10 cellular contexts compared by ENCODE assay signal in genomic region chr17:67477687-67478086, GRCh38.
A peak's percentile ranks its signal among the peaks of the same experiment; 100 is the strongest.
DNase-seq lines count a peak whose midpoint lies in the region; ATAC-seq and TF ChIP-seq lines count a peak whose summit lies in the region.
"Had no signal": no experiment of that assay in that cellular context is flagged by ENCODE, and none has a peak within 500 bp of the region (broad histone marks: within the 10 kb centered on the region; RNA-seq: fewer than 3 reads in every experiment).

No MANE protein-coding gene starts in this region.

- TF ChIP-seq EP300 in ovary (IDR thresholded peaks at IDR 0.05): no peak

- peaks cover 84% of the 10 kb centered on the region for H3K4me1 Mint-ChIP-seq in activated T-cell treated with anti-CD3 and anti-CD28 coated beads, Interleukin-2, amount 50 U/mL, for 24 hours (ENCODE audit: low read depth)
- peaks cover 21% of the 10 kb centered on the region for H3K4me1 Mint-ChIP-seq in stimulated activated memory B cell treated with anti-CD40 and anti-IgM and Interleukin-4, amounts not matched to agents 10 μg/mL and 1 μg/mL and 100 μg/mL, for 72 hours

- no peak for TF ChIP-seq POLR2A in ovary (IDR thresholded peaks at IDR 0.05)

- H3K4me3 ChIP-seq in ovary: no peak overlapping the region

- H3K36me3 Mint-ChIP-seq in activated T-cell treated with anti-CD3 and anti-CD28 coated beads, Interleukin-2, amount 50 U/mL, for 24 hours (ENCODE audit: low read depth): peaks cover 1% of the 10 kb centered on the region
- peaks cover 5% of the 10 kb centered on the region for H3K36me3 Mint-ChIP-seq in stimulated activated memory B cell treated with anti-CD40 and anti-IgM and Interleukin-4, amounts not matched to agents 10 μg/mL and 1 μg/mL and 100 μg/mL, for 72 hours

- no peak for ATAC-seq in stimulated activated memory B cell treated with anti-CD40 and anti-IgM and Interleukin-4, amounts not matched to agents 10 μg/mL and 1 μg/mL and 100 μg/mL, for 72 hours
- ATAC-seq in omental fat pad (ENCODE audit: low FRiP score): no peak
- no peak for ATAC-seq in GM21619 (IDR thresholded peaks at IDR 0.05; ENCODE audit: unreplicated experiment)
- ATAC-seq: right cardiac atrium had no signal

- peaks cover 7% of the 10 kb centered on the region for H3K4me1 ChIP-seq in ovary (ENCODE audit: insufficient read depth)

- peak overlapping the region; percentile 82 for H3K4me3 Mint-ChIP-seq in activated T-cell treated with anti-CD3 and anti-CD28 coated beads, Interleukin-2, amount 50 U/mL, for 24 hours
- no peak overlapping the region for H3K4me3 Mint-ChIP-seq in stimulated activated memory B cell treated with anti-CD40 and anti-IgM and Interleukin-4, amounts not matched to agents 10 μg/mL and 1 μg/mL and 100 μg/mL, for 72 hours

- no peaks in the 10 kb centered on the region for H3K27me3 ChIP-seq in ovary

- H3K9me3 Mint-ChIP-seq in activated T-cell treated with anti-CD3 and anti-CD28 coated beads, Interleukin-2, amount 50 U/mL, for 24 hours: no peaks in the 10 kb centered on the region
- no peaks in the 10 kb centered on the region for H3K9me3 Mint-ChIP-seq in stimulated activated memory B cell treated with anti-CD40 and anti-IgM and Interleukin-4, amounts not matched to agents 10 μg/mL and 1 μg/mL and 100 μg/mL, for 72 hours

- intact Hi-C loops in ovary (cut with DNase I): loop anchor here in 1 of 4 donors (10.0 kb wide), 1 partner anchor 93 kb away; no protein-coding TSS in a partner anchor

- TF ChIP-seq CTCF in omental fat pad (IDR thresholded peaks at IDR 0.05): no peak
- no peak for TF ChIP-seq CTCF in ovary (IDR thresholded peaks at IDR 0.05)

- no peaks in the 10 kb centered on the region for H3K36me3 ChIP-seq in ovary

- H3K27ac ChIP-seq in ovary: no peak overlapping the region

- H3K27ac Mint-ChIP-seq in activated T-cell treated with anti-CD3 and anti-CD28 coated beads, Interleukin-2, amount 50 U/mL, for 24 hours: peak overlapping the region; percentile 99
- peak overlapping the region; percentile 14 for H3K27ac Mint-ChIP-seq in stimulated activated memory B cell treated with anti-CD40 and anti-IgM and Interleukin-4, amounts not matched to agents 10 μg/mL and 1 μg/mL and 100 μg/mL, for 72 hours

- H3K27me3 Mint-ChIP-seq in activated T-cell treated with anti-CD3 and anti-CD28 coated beads, Interleukin-2, amount 50 U/mL, for 24 hours: no peaks in the 10 kb centered on the region
- no peaks in the 10 kb centered on the region for H3K27me3 Mint-ChIP-seq in stimulated activated memory B cell treated with anti-CD40 and anti-IgM and Interleukin-4, amounts not matched to agents 10 μg/mL and 1 μg/mL and 100 μg/mL, for 72 hours

- WGBS in ovary, 3 donors: 91 to 99% (median 94%) methylated on average over 4 of the region's 4 CpGs

- peak; percentile 29 for DNase-seq in MV-4-11 (lab: John Stamatoyannopoulos, UW)
- DNase-seq in activated T-cell treated with anti-CD3 and anti-CD28 coated beads, Interleukin-2, amount 50 U/mL, for 24 hours: peak; percentile 70
- peak; percentile 42 for DNase-seq in hepatic stellate cell (ENCODE audit: low spot score)
- no peak for DNase-seq in KG1 (lab: John Stamatoyannopoulos, UW)
- DNase-seq in omental fat pad (ENCODE audit: low spot score): no peak
- DNase-seq in ovary: no peak
- DNase-seq: NCI-H524 treated with DMSO at 0.1 percent for 48 hours, right cardiac atrium had no signal

- H3K9me3 ChIP-seq in ovary: no peaks in the 10 kb centered on the region

Comparison
In these comparisons a context has a peak if more than half of its experiments do, and no peak if none do; other contexts are left out.
1. DNase-seq: peak in MV-4-11 (single experiment), activated T-cell treated with anti-CD3 and anti-CD28 coated beads, Interleukin-2, amount 50 U/mL, for 24 hours (single experiment) and hepatic stellate cell (single experiment); none in KG1 (single experiment), omental fat pad (single experiment) and ovary (0 of 5).